In genomic region chr13:110618780-110619179, GRCh38 we compare ENCODE assay signal across 15 cellular contexts. TPM values are rescaled to one million over a fixed set of nuclear protein-coding genes. Genes with fewer than 3 reads are reported as not detected.
DNase-seq lines count a peak whose midpoint lies in the region; ATAC-seq and TF ChIP-seq lines count a peak whose summit lies in the region.
"Had no signal": no experiment of that assay in that cellular context is flagged by ENCODE, and none has a peak within 500 bp of the region (broad histone marks: within the 10 kb centered on the region; RNA-seq: fewer than 3 reads in every experiment).

No MANE protein-coding gene starts in this region.

- DNase-seq in stimulated activated naive CD8-positive, alpha-beta T cell treated with anti-CD3 and anti-CD28 coated beads, Interleukin-15, Interleukin-2, amounts not matched to agents 100 U/mL and 50 U/mL, for 24 hours: no peak
- DNase-seq in hepatocyte (ENCODE audit: low spot score) (no peak), DMS 273 treated with DMSO at 0.1 percent for 48 hours (lab: John Stamatoyannopoulos, UW) (no peak)
- no peak for DNase-seq in activated CD4-positive, alpha-beta T cell treated with anti-CD3 and anti-CD28 coated beads, Interleukin-2, amount 50 U/mL, for 48 hours
- DNase-seq: NCI-H1417 treated with DMSO at 0.1 percent for 48 hours, NCI-H1930, NCI-H2171, NCI-H446 treated with DMSO at 0.1 percent for 48 hours, OCI-M1, SIG-M5 had no signal

- ATAC-seq in stimulated activated naive CD8-positive, alpha-beta T cell treated with anti-CD3 and anti-CD28 coated beads, Interleukin-15, Interleukin-2, amounts not matched to agents 100 U/mL and 50 U/mL, for 24 hours: no peak
- ATAC-seq in GM21529 (IDR thresholded peaks at IDR 0.05; ENCODE audit: unreplicated experiment) (no peak), HG03175 (IDR thresholded peaks at IDR 0.05; ENCODE audit: unreplicated experiment) (no peak)

- peaks cover 33% of the 10 kb centered on the region for H3K4me1 ChIP-seq in hepatocyte (ENCODE audit: insufficient read depth)

- WGBS in hepatocyte (ENCODE audit: low lambda C conversion rate, missing lambda C conversion rate): 95% methylated on average over 9 of the region's 9 CpGs

- no peak overlapping the region for H3K4me3 ChIP-seq in hepatocyte
- H3K4me3 ChIP-seq: BLaER1 treated with 17β-estradiol and CSF1 and Interleukin-3, amounts not matched to agents 10 nM and 100 nM had no signal

- peaks cover 24% of the 10 kb centered on the region for H3K36me3 Mint-ChIP-seq in stimulated activated naive CD8-positive, alpha-beta T cell treated with anti-CD3 and anti-CD28 coated beads, Interleukin-15, Interleukin-2, amounts not matched to agents 100 ng/mL and 50 ng/mL, for 24 hours (ENCODE audit: low read depth)
- H3K36me3 Mint-ChIP-seq in nephron (ENCODE audit: low read depth): peaks cover 10% of the 10 kb centered on the region

- no peaks in the 10 kb centered on the region for H3K9me3 Mint-ChIP-seq in stimulated activated naive CD8-positive, alpha-beta T cell treated with anti-CD3 and anti-CD28 coated beads, Interleukin-15, Interleukin-2, amounts not matched to agents 100 ng/mL and 50 ng/mL, for 24 hours
- peaks cover 3% of the 10 kb centered on the region for H3K9me3 Mint-ChIP-seq in nephron

- H3K4me2 ChIP-seq in hepatocyte: no peak overlapping the region

- peak overlapping the region; percentile 94 for H3K27ac ChIP-seq in hepatocyte
- H3K27ac ChIP-seq: BLaER1 treated with 17β-estradiol and CSF1 and Interleukin-3, amounts not matched to agents 10 nM and 100 nM had no signal

- peaks cover 80% of the 10 kb centered on the region for H3K79me2 ChIP-seq in hepatocyte

- no peaks in the 10 kb centered on the region for H3K9me3 ChIP-seq in hepatocyte (ENCODE audit: low read depth)

- H3K4me1 Mint-ChIP-seq in stimulated activated naive CD8-positive, alpha-beta T cell treated with anti-CD3 and anti-CD28 coated beads, Interleukin-15, Interleukin-2, amounts not matched to agents 100 ng/mL and 50 ng/mL, for 24 hours (ENCODE audit: low read depth): peaks cover 55% of the 10 kb centered on the region
- peaks cover 30% of the 10 kb centered on the region for H3K4me1 Mint-ChIP-seq in nephron

- H3K36me3 ChIP-seq in hepatocyte (replicated peaks; ENCODE audit: insufficient read depth, low read depth): no peaks in the 10 kb centered on the region

- H3K4me3 Mint-ChIP-seq in stimulated activated naive CD8-positive, alpha-beta T cell treated with anti-CD3 and anti-CD28 coated beads, Interleukin-15, Interleukin-2, amounts not matched to agents 100 ng/mL and 50 ng/mL, for 24 hours: no peak overlapping the region
- peak overlapping the region; percentile 37 to 60 (median 48) for H3K4me3 Mint-ChIP-seq in nephron

- no peaks in the 10 kb centered on the region for H3K27me3 ChIP-seq in hepatocyte

- H3K9me2 ChIP-seq in hepatocyte (replicated peaks; ENCODE audit: insufficient read depth): no peaks in the 10 kb centered on the region

- no peak for TF ChIP-seq CTCF in hepatocyte (IDR thresholded peaks at IDR 0.05; ENCODE audit: poor library complexity)
- TF ChIP-seq CTCF in nephron (IDR thresholded peaks at IDR 0.05; ENCODE audit: unreplicated experiment in 3 of 3): no peak

- peaks cover 54% of the 10 kb centered on the region for H4K20me1 ChIP-seq in hepatocyte (ENCODE audit: insufficient read depth, poor library complexity, severe bottlenecking)

- H2AFZ ChIP-seq in hepatocyte: no peak overlapping the region

- H3K27me3 Mint-ChIP-seq in stimulated activated naive CD8-positive, alpha-beta T cell treated with anti-CD3 and anti-CD28 coated beads, Interleukin-15, Interleukin-2, amounts not matched to agents 100 ng/mL and 50 ng/mL, for 24 hours: no peaks in the 10 kb centered on the region
- peaks cover 7% of the 10 kb centered on the region for H3K27me3 Mint-ChIP-seq in nephron (ENCODE audit: low read depth)

- peak overlapping the region; percentile 11 for H3K27ac Mint-ChIP-seq in stimulated activated naive CD8-positive, alpha-beta T cell treated with anti-CD3 and anti-CD28 coated beads, Interleukin-15, Interleukin-2, amounts not matched to agents 100 ng/mL and 50 ng/mL, for 24 hours
- no peak overlapping the region for H3K27ac Mint-ChIP-seq in nephron

RNA-seq across cellular contexts. Expression of gene NAXD, which starts 3.4 kb away (rescaled TPM):
- 29.9 and 30.9 TPM in 2 replicates for total RNA-seq in hepatocyte
- 34.5 and 37.6 TPM in 2 replicates for polyA plus RNA-seq in hepatocyte

RNA-seq across cellular contexts. Expression of gene RAB20, which starts 57.3 kb away (rescaled TPM):
- total RNA-seq in hepatocyte: 34.8 and 37.4 TPM in 2 replicates
- polyA plus RNA-seq in hepatocyte: 19.6 and 28.3 TPM in 2 replicates
